8 cellular contexts compared by ENCODE assay signal in the genomic region with DNA sequence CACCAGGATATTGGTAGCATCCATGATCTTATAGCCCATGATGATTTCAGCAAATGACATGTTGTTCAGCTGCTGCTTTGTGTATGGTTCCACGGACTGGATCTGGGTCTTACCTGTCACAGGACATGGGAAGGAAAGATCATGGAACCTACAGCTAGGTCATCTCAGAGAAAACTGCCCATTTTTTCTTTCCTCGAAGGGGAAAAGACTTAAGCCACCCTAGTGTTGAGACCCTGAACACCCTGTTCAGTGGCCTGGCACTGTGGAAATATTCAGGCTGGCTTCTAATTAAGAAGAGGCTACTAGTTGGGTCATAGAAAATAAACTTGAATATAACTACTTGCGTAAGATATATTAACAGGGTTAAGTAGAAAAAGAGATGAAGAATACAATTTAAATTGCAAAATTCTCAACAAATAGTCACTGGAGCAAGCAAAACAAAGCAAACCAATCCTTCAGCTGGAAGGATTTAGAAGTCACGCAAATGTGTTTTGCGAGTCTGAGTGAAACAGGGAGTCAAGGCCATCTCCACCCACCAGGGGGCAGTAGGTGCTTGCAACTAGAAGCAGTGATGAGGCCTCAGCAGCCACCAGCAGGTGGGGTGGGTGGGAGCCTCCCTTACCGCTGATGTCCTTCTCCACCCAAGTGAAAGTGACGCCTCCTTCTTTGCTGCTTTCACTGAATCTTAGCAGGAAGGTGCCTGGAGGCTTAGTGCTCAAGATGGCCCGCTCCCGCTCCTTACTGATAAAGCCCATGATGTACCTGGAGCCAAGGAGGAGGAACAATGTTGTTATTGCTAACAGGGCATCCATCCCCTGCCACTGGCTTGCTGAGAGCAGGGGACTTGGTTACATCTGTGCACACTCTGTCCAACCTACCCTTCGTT. TPM values are rescaled to one million over a fixed set of nuclear protein-coding genes. Genes with fewer than 3 reads are reported as not detected.
A peak's percentile ranks its signal among the peaks of the same experiment; 100 is the strongest.
DNase-seq lines count a peak whose midpoint lies in the region; ATAC-seq and TF ChIP-seq lines count a peak whose summit lies in the region.

No MANE protein-coding gene starts in this region.

- in situ Hi-C loops in Caki2 (cut with HindIII; ENCODE audit: low pct_unique_long_range_greater_than_20kb, low sequenced_read_pairs) = no loop called here

- TF ChIP-seq POLR2A in prostate gland (IDR thresholded peaks at IDR 0.05) = no peak

- no peaks in the 10 kb centered on the region for H3K27me3 Mint-ChIP-seq in activated naive CD8-positive, alpha-beta T cell

- peaks cover 46% of the 10 kb centered on the region for H3K4me1 Mint-ChIP-seq in activated naive CD8-positive, alpha-beta T cell (ENCODE audit: low read depth)

- DNase-seq in Caki2 (ENCODE audit: low read depth) = peak; percentile 87
- DNase-seq in H7 = peak; percentile 91
- peak; percentile 87 for DNase-seq in NCI-H146 (lab: John Stamatoyannopoulos, UW)
- peak; percentile 74 to 91 for DNase-seq in SW 1271 (lab: John Stamatoyannopoulos, UW)
- DNase-seq in Right ventricle myocardium superior = peak; percentile 96
- peak; percentile 95 for DNase-seq in prostate gland (ENCODE audit: low spot score)
- DNase-seq in upper lobe of right lung = peak; percentile 91

- H3K36me3 ChIP-seq in H7 (replicated peaks; ENCODE audit: control insufficient read depth, insufficient read depth, low read length) (peaks cover 24% of the 10 kb centered on the region), prostate gland (peaks cover 0 to 2% of the 10 kb centered on the region in 2 donors), upper lobe of right lung (peaks cover 100% of the 10 kb centered on the region)

- peak overlapping the region in 1 of 2 donors; percentile 64 for H3K27ac ChIP-seq in prostate gland
- no peak overlapping the region for H3K27ac ChIP-seq in upper lobe of right lung

- TF ChIP-seq CTCF in prostate gland (IDR thresholded peaks at IDR 0.05) = peak; percentile 98 to 100 (median 100)
- TF ChIP-seq CTCF in upper lobe of right lung (IDR thresholded peaks at IDR 0.05) = peak; percentile 99

- intact Hi-C loops in Right ventricle myocardium superior (cut with DNase I) (loop anchor here (2.0 kb wide), 1 partner anchor 84 kb away; no protein-coding TSS in a partner anchor), prostate gland (cut with DNase I) (loop anchor here (2.0 to 5.0 kb wide), 2 partner anchors 80 to 190 kb away; no protein-coding TSS in a partner anchor), upper lobe of right lung (cut with DNase I) (loop anchor here (5.0 kb wide), 1 partner anchor 85 kb away; no protein-coding TSS in a partner anchor)

- H3K9me3 ChIP-seq in prostate gland = no peaks in the 10 kb centered on the region
- no peaks in the 10 kb centered on the region for H3K9me3 ChIP-seq in upper lobe of right lung

- peak; percentile 88 for ATAC-seq in Right ventricle myocardium superior (ENCODE audit: poor library complexity)
- peak; percentile 95 for ATAC-seq in upper lobe of right lung

- 37% methylated on average over 10 of the region's 10 CpGs for WGBS in prostate gland

- peaks cover 16% of the 10 kb centered on the region for H3K36me3 Mint-ChIP-seq in activated naive CD8-positive, alpha-beta T cell

- H3K9me3 Mint-ChIP-seq in activated naive CD8-positive, alpha-beta T cell (ENCODE audit: low read depth) = no peaks in the 10 kb centered on the region

- no peak overlapping the region for H3K4me3 Mint-ChIP-seq in activated naive CD8-positive, alpha-beta T cell

- no peak overlapping the region for H3K4me3 ChIP-seq in H7 (ENCODE audit: insufficient read depth, low read depth, low read length)
- H3K4me3 ChIP-seq in prostate gland = no peak overlapping the region
- no peak overlapping the region for H3K4me3 ChIP-seq in upper lobe of right lung

- H3K27me3 ChIP-seq in H7 (ENCODE audit: control insufficient read depth, insufficient read depth, low read length) (no peaks in the 10 kb centered on the region), prostate gland (replicated peaks; ENCODE audit: insufficient read depth) (no peaks in the 10 kb centered on the region), upper lobe of right lung (no peaks in the 10 kb centered on the region)

- peak overlapping the region; percentile 43 for H3K27ac Mint-ChIP-seq in activated naive CD8-positive, alpha-beta T cell

- no peaks in the 10 kb centered on the region for H3K4me1 ChIP-seq in prostate gland (replicated peaks)
- peaks cover 11% of the 10 kb centered on the region for H3K4me1 ChIP-seq in upper lobe of right lung

RNA-seq across cellular contexts. Expression of a gene that starts 34.3 kb away (rescaled TPM):
- not detected in 2 replicates for total RNA-seq in Caki2 (2014; rRNA removed; shearing (Covaris generic); ENCODE audit: low replicate concordance)
- total RNA-seq in H7 (2014; rRNA removed; shearing (Covaris generic)) = 9.4 and 13.2 TPM in 2 replicates
- total RNA-seq in Right ventricle myocardium superior (14.9 TPM), prostate gland (10 to 100 TPM; 31.1 to 45.8 TPM), upper lobe of right lung (42.0 TPM)

RNA-seq across cellular contexts. Expression of a gene that starts 46.4 kb away (rescaled TPM):
- 13.7 and 14.4 TPM in 2 replicates for total RNA-seq in Caki2 (2014; rRNA removed; shearing (Covaris generic); ENCODE audit: low replicate concordance)
- total RNA-seq in H7 (2014; rRNA removed; shearing (Covaris generic)) = 30.7 and 41.3 TPM in 2 replicates
- total RNA-seq in Right ventricle myocardium superior (30.0 TPM), prostate gland (10 to 100 TPM; 58.0 to 83.8 TPM), upper lobe of right lung (71.0 TPM)

Comparison
In these comparisons a context has a peak if more than half of its experiments do, and no peak if none do; other contexts are left out.
1. RNA of a gene that starts 34.3 kb away (total RNA-seq): 31.1 to 45.8 TPM in prostate gland, 42.0 TPM in upper lobe of right lung (single experiment), 14.9 TPM in Right ventricle myocardium superior (single experiment) and 9.4 to 13.2 TPM in H7; not detected in Caki2; every median in the first group is over 10 times any median in the second.
2. Peak in every context shown above with its lines, with median percentiles within 50 percentile points of each other: DNase-seq.